26 cellular contexts compared by ENCODE assay signal in genomic region chr10:44971935-44972792, GRCh38. TPM values are rescaled to one million over a fixed set of nuclear protein-coding genes. Genes with fewer than 3 reads are reported as not detected.
A peak's percentile ranks its signal among the peaks of the same experiment; 100 is the strongest.
DNase-seq lines count a peak whose midpoint lies in the region; ATAC-seq and TF ChIP-seq lines count a peak whose summit lies in the region.
"Had no signal": no experiment of that assay in that cellular context is flagged by ENCODE, and none has a peak within 500 bp of the region (broad histone marks: within the 10 kb centered on the region; RNA-seq: fewer than 3 reads in every experiment).

No MANE protein-coding gene starts in this region.

- peaks cover 4 to 17% (median 13%) of the 10 kb centered on the region in 3 donors for H3K36me3 Mint-ChIP-seq in immature natural killer cell
- H3K36me3 Mint-ChIP-seq: activated naive CD4-positive, alpha-beta T cell treated with anti-CD3 and anti-CD28 coated beads, Interleukin-2, amount 50 U/mL, for 72 hours; CD4-positive, CD25-positive, alpha-beta regulatory T cell; natural killer cell treated with Interleukin-12 subunit alpha and Interleukin-12 subunit beta and Interleukin-15 and Interleukin-18, amount 100 ng/mL, for 72 hours had no signal

- H3K4me1 ChIP-seq in MM.1S (ENCODE audit: low read length) (peaks cover 58% of the 10 kb centered on the region), stomach (peaks cover 48 to 72% (median 60%) of the 10 kb centered on the region in 4 donors)

- no peak for DNase-seq in MM.1S
- no peak for DNase-seq in immature natural killer cell
- DNase-seq in stomach = no peak
- no peak for DNase-seq in SW 1271 (lab: John Stamatoyannopoulos, UW)
- DNase-seq in ecto neural progenitor cell (ENCODE audit: low spot score) = no peak
- DNase-seq: activated CD4-positive, CD25-positive, alpha-beta regulatory T cell treated with anti-CD3 and anti-CD28 coated beads, Interleukin-2, amount 50 U/mL, for 72 hours; activated CD8-positive, alpha-beta T cell treated with anti-CD3 and anti-CD28 coated beads for 36 hours; CD4-positive, CD25-positive, alpha-beta regulatory T cell; colonic mucosa; DND-41; hypothalamus; KBM-7; left lung; MG63; midbrain; NCI-H2029 treated with DMSO at 0.1 percent for 48 hours; NCI-H82; stimulated activated CD4-positive, alpha-beta T cell treated with anti-CD3 and anti-CD28 coated beads, Interleukin-2, amount 100 ng/mL, for 48 hours; substantia nigra; T-helper 17 cell had no signal

- H3K36me3 ChIP-seq in MM.1S (replicated peaks; ENCODE audit: insufficient read depth, low read length) (peaks cover 14% of the 10 kb centered on the region), stomach (peaks cover 9 to 43% (median 39%) of the 10 kb centered on the region in 4 donors)
- H3K36me3 ChIP-seq: colonic mucosa, MG63 had no signal

- H3K4me3 Mint-ChIP-seq in immature natural killer cell = no peak overlapping the region
- H3K4me3 Mint-ChIP-seq: activated CD8-positive, alpha-beta T cell treated with anti-CD3 and anti-CD28 coated beads for 36 hours; CD4-positive, CD25-positive, alpha-beta regulatory T cell; GM23338; natural killer cell treated with Interleukin-12 subunit alpha and Interleukin-12 subunit beta and Interleukin-15 and Interleukin-18, amount 100 ng/mL, for 72 hours; T-helper 17 cell had no signal

- H3K9me3 ChIP-seq in MM.1S (replicated peaks; ENCODE audit: insufficient read depth, low read length) = no peaks in the 10 kb centered on the region
- H3K9me3 ChIP-seq in stomach = no peaks in the 10 kb centered on the region
- H3K9me3 ChIP-seq: colonic mucosa, left lung, MG63 had no signal

- TF ChIP-seq POLR2A in GM19099 (IDR thresholded peaks at IDR 0.05; ENCODE audit: extremely low read depth, insufficient read length, low read depth) = peak; percentile 1
- TF ChIP-seq POLR2A in stomach (IDR thresholded peaks at IDR 0.05) = no peak

- H3K4me3 ChIP-seq in MM.1S (ENCODE audit: low read length) = no peak overlapping the region
- H3K4me3 ChIP-seq in stomach = no peak overlapping the region
- H3K4me3 ChIP-seq: colonic mucosa, GM23338, left lung, MG63, SK-N-MC had no signal

- H3K27ac Mint-ChIP-seq in immature natural killer cell = peak overlapping the region in 4 of 6 donors; percentile 62 to 84 (median 66)
- H3K27ac Mint-ChIP-seq: activated CD8-positive, alpha-beta T cell treated with anti-CD3 and anti-CD28 coated beads for 36 hours; GM23338; T-helper 17 cell had no signal

- no peaks in the 10 kb centered on the region for H3K9me2 ChIP-seq in MM.1S (replicated peaks; ENCODE audit: insufficient read depth, low read length)

- peaks cover 63% of the 10 kb centered on the region for H3K79me2 ChIP-seq in MM.1S (ENCODE audit: low read length)

- no peak for TF ChIP-seq EP300 in stomach (IDR thresholded peaks at IDR 0.05)

- no peak for ATAC-seq in GM18519 (IDR thresholded peaks at IDR 0.05; ENCODE audit: low FRiP score, unreplicated experiment)
- ATAC-seq: activated CD8-positive, alpha-beta T cell treated with anti-CD3 and anti-CD28 coated beads for 36 hours; activated naive CD4-positive, alpha-beta T cell treated with anti-CD3 and anti-CD28 coated beads, Interleukin-2, amount 50 U/mL, for 72 hours; left lung; natural killer cell treated with Interleukin-12 subunit alpha and Interleukin-12 subunit beta and Interleukin-15 and Interleukin-18, amount 100 ng/mL, for 72 hours; T-helper 17 cell had no signal

- no peaks in the 10 kb centered on the region for H4K20me1 ChIP-seq in MM.1S (ENCODE audit: insufficient read depth, low read length)

- peaks cover 7 to 10% (median 8%) of the 10 kb centered on the region in 3 donors for H3K27me3 Mint-ChIP-seq in immature natural killer cell (ENCODE audit: low read depth in 3 of 3)
- H3K27me3 Mint-ChIP-seq: activated CD8-positive, alpha-beta T cell treated with anti-CD3 and anti-CD28 coated beads for 36 hours; natural killer cell treated with Interleukin-12 subunit alpha and Interleukin-12 subunit beta and Interleukin-15 and Interleukin-18, amount 100 ng/mL, for 72 hours; T-helper 17 cell had no signal

- no peaks in the 10 kb centered on the region for H3K9me3 Mint-ChIP-seq in immature natural killer cell
- H3K9me3 Mint-ChIP-seq: activated CD8-positive, alpha-beta T cell treated with anti-CD3 and anti-CD28 coated beads for 36 hours; activated naive CD4-positive, alpha-beta T cell treated with anti-CD3 and anti-CD28 coated beads, Interleukin-2, amount 50 U/mL, for 72 hours; CD4-positive, CD25-positive, alpha-beta regulatory T cell; GM23338 had no signal

- no peak overlapping the region for H3K4me2 ChIP-seq in MM.1S (ENCODE audit: low read depth, low read length)

- no peaks in the 10 kb centered on the region for H3K27me3 ChIP-seq in MM.1S (replicated peaks; ENCODE audit: insufficient read depth, low read length)
- no peaks in the 10 kb centered on the region for H3K27me3 ChIP-seq in stomach
- H3K27me3 ChIP-seq: colonic mucosa, left lung, MG63 had no signal

- H2AFZ ChIP-seq in MM.1S (ENCODE audit: low read length) = no peak overlapping the region
- H2AFZ ChIP-seq: GM23338 had no signal

- TF ChIP-seq CTCF in MM.1S (IDR thresholded peaks at IDR 0.05; ENCODE audit: low read length) (no peak), stomach (IDR thresholded peaks at IDR 0.05) (no peak)

- 92 to 99% (median 97%) methylated on average over 7 to 12 of the region's 12 CpGs for WGBS in stomach, 5 donors

- intact Hi-C loops in stomach (cut with DNase I; ENCODE audit: low total_unique reads) = no loop called here

- peak overlapping the region; percentile 38; the same call in 1 of the 2 replicates for H3K27ac ChIP-seq in MM.1S (ENCODE audit: low read length)
- H3K27ac ChIP-seq in stomach = peak overlapping the region in 3 of 5 donors; percentile 10 to 92 (median 89)
- H3K27ac ChIP-seq: colonic mucosa, SK-N-MC had no signal

- H3F3A ChIP-seq in MM.1S (ENCODE audit: insufficient read depth, low read length) = peaks cover 32% of the 10 kb centered on the region

- no peak overlapping the region for H3K9ac ChIP-seq in MM.1S (ENCODE audit: low read length)

- H3K4me1 Mint-ChIP-seq in immature natural killer cell = peaks cover 63 to 77% of the 10 kb centered on the region in 2 donors

RNA-seq across cellular contexts. Expression of gene DEPP1, which starts 6.4 kb away (rescaled TPM):
- polyA plus RNA-seq in immature natural killer cell (not detected), stomach (10 to 100 TPM; 24.4 to 65.1 (median 42.0) TPM)
- 10 to 100 TPM in 4 of 5 donors, 1 to 10 TPM in 1; 9.8 to 72.9 (median 29.0) TPM for total RNA-seq in stomach
- polyA plus RNA-seq: CD4-positive, CD25-positive, alpha-beta regulatory T cell had no signal

RNA-seq across cellular contexts. Expression of gene RASSF4, which starts 12.6 kb away (rescaled TPM):
- polyA plus RNA-seq in immature natural killer cell (10 to 100 TPM; 36.7 to 45.6 (median 38.0) TPM), stomach (10 to 100 TPM in 2 of 3 donors, 1 to 10 TPM in 1; 7.8 to 13.7 (median 10.4) TPM)
- total RNA-seq in stomach = 10 to 100 TPM in 4 of 5 donors, 1 to 10 TPM in 1; 7.8 to 74.5 (median 22.7) TPM

RNA-seq across cellular contexts. Expression of gene ZNF22, which starts 28.6 kb away (rescaled TPM):
- 10 to 100 TPM; 53.4 to 73.5 (median 58.8) TPM for polyA plus RNA-seq in immature natural killer cell
- total RNA-seq in stomach = 10 to 100 TPM in 3 of 5 donors, 1 to 10 TPM in 1, under 1 TPM in 1; 0.58 to 39.8 (median 13.4) TPM
- polyA plus RNA-seq in stomach = 10 to 100 TPM; 12.1 to 23.5 (median 20.2) TPM

Comparison
In these comparisons a context has a peak if more than half of its experiments do, and no peak if none do; other contexts are left out.
1. RNA of gene DEPP1, which starts 6.4 kb away (polyA plus RNA-seq): 24.4 to 65.1 TPM in stomach; not detected in immature natural killer cell; every median in the first group is over 10 times any median in the second.